In the genomic region with DNA sequence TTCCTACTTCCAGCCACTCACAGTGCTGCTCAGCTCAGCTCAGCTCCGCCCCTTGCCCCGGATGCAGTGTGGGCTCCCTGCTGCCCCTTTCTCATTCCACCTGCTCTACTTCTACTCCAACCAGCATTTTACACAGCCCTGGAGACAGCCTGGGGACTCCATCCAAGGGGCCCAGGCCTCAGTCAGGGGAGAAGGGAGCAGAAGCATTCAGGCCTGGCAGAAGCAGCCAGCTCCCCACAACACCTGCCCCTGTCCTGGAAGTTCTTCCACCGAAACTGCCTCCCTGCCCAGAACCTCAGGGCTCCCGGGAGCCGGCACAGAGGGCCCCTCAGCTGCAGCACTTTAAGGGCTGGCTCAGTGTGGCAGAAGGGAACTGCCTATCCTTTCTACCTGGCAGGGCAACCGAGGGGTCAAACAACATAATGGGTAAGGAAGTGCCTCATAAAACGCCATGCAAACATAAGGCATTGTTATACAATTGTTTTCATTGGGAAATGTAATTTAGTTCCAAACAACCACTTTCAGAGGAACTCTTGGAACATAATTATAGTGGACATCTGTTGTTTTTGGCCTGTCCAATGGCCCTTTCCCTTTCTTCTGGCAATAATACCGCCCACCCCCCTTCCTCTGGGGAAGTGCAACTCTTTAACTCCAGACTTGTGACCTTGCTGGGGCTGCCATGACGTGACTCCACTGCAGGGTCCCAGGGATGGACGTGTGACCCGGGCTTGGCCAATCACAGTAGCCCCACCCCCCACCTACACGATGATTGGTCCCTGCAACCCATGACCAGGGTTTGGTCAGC, we compare ENCODE assay signal across 15 cellular contexts.
DNase-seq lines count a peak whose midpoint lies in the region; ATAC-seq lines count a peak whose summit lies in the region.
"Had no signal": no experiment of that assay in that cellular context is flagged by ENCODE, and none has a peak within 500 bp of the region (broad histone marks: within the 10 kb centered on the region; RNA-seq: fewer than 3 reads in every experiment).

No MANE protein-coding gene starts in this region.

- H3K27ac ChIP-seq in stomach smooth muscle (ENCODE audit: low read length) = peak overlapping the region; percentile 60
- H3K27ac ChIP-seq: cardiac muscle cell, right lobe of liver had no signal

- intact Hi-C loops in activated T-helper 2 cell treated with anti-CD3 and anti-CD28 coated beads, Interferon-gamma antibody, Interleukin-2, Interleukin-4, amounts not matched to agents 10 μg/mL and 5 μg/mL and 100 μg/mL, durations not matched to agents 14 hours and 24 hours and 36 hours (cut with micrococcal nuclease) = no loop called here

- no peaks in the 10 kb centered on the region for H3K36me3 Mint-ChIP-seq in activated T-helper 2 cell treated with anti-CD3 and anti-CD28 coated beads, Interferon-gamma antibody, Interleukin-2, Interleukin-4, amounts not matched to agents 10 μg/mL and 5 μg/mL and 100 μg/mL, durations not matched to agents 14 hours and 24 hours and 36 hours (ENCODE audit: low read depth)
- no peaks in the 10 kb centered on the region for H3K36me3 Mint-ChIP-seq in activated T-cell treated with anti-CD3 and anti-CD28 coated beads, Interleukin-2, amount 50 U/mL, for 4 hours (ENCODE audit: insufficient read depth)
- H3K36me3 Mint-ChIP-seq: CD4-positive, CD25-positive, alpha-beta regulatory T cell had no signal

- peak; percentile 90 for DNase-seq in NCI-H146 treated with DMSO at 0.1 percent for 48 hours (lab: John Stamatoyannopoulos, UW; ENCODE audit: unreplicated experiment)
- peak; percentile 60 to 96 for DNase-seq in dermis microvascular lymphatic vessel endothelial cell (ENCODE audit: low read depth in 2 of 2)
- peak; percentile 82 to 91 for DNase-seq in lung microvascular endothelial cell (ENCODE audit: low read depth in 2 of 2)
- no peak for DNase-seq in activated T-helper 2 cell treated with anti-CD3 and anti-CD28 coated beads, Interferon-gamma antibody, Interleukin-2, Interleukin-4, amounts not matched to agents 10 μg/mL and 5 μg/mL and 100 μg/mL, durations not matched to agents 14 hours and 24 hours and 36 hours (ENCODE audit: low spot score)
- DNase-seq in activated T-cell treated with anti-CD3 and anti-CD28 coated beads, Interleukin-2, amount 50 U/mL, for 4 hours = no peak
- no peak for DNase-seq in amygdala (lab: John Stamatoyannopoulos, UW)
- DNase-seq: activated CD8-positive, alpha-beta T cell treated with anti-CD3 and anti-CD28 coated beads for 36 hours; activated naive CD4-positive, alpha-beta T cell treated with Interleukin-2 at 50 U/mL for 16 hours; CD4-positive, CD25-positive, alpha-beta regulatory T cell; MV-4-11; NCI-H446 treated with DMSO at 0.1 percent for 48 hours; right lobe of liver; T1000 had no signal

- peaks cover 20% of the 10 kb centered on the region for H3K27me3 Mint-ChIP-seq in activated T-helper 2 cell treated with anti-CD3 and anti-CD28 coated beads, Interferon-gamma antibody, Interleukin-2, Interleukin-4, amounts not matched to agents 10 μg/mL and 5 μg/mL and 100 μg/mL, durations not matched to agents 14 hours and 24 hours and 36 hours (ENCODE audit: low read depth)
- H3K27me3 Mint-ChIP-seq in activated T-cell treated with anti-CD3 and anti-CD28 coated beads, Interleukin-2, amount 50 U/mL, for 4 hours (ENCODE audit: low read depth) = peaks cover 8% of the 10 kb centered on the region

- no peaks in the 10 kb centered on the region for H3K27me3 ChIP-seq in stomach smooth muscle (ENCODE audit: control insufficient read depth in 1 of 2, insufficient read depth in 2 of 2, low read length in 2 of 2)
- H3K27me3 ChIP-seq: cardiac muscle cell, right lobe of liver had no signal

- H3K9me3 ChIP-seq in stomach smooth muscle (ENCODE audit: control insufficient read depth in 2 of 2, low read length in 2 of 2) = no peaks in the 10 kb centered on the region
- H3K9me3 ChIP-seq: right lobe of liver had no signal

- H3K9me3 Mint-ChIP-seq in activated T-helper 2 cell treated with anti-CD3 and anti-CD28 coated beads, Interferon-gamma antibody, Interleukin-2, Interleukin-4, amounts not matched to agents 10 μg/mL and 5 μg/mL and 100 μg/mL, durations not matched to agents 14 hours and 24 hours and 36 hours = no peaks in the 10 kb centered on the region
- H3K9me3 Mint-ChIP-seq in activated T-cell treated with anti-CD3 and anti-CD28 coated beads, Interleukin-2, amount 50 U/mL, for 4 hours = no peaks in the 10 kb centered on the region
- H3K9me3 Mint-ChIP-seq: activated CD8-positive, alpha-beta T cell treated with anti-CD3 and anti-CD28 coated beads for 36 hours had no signal

- ATAC-seq in activated T-cell treated with anti-CD3 and anti-CD28 coated beads, Interleukin-2, amount 50 U/mL, for 4 hours = no peak
- ATAC-seq: activated CD8-positive, alpha-beta T cell treated with anti-CD3 and anti-CD28 coated beads for 36 hours had no signal

- H3K27ac Mint-ChIP-seq in activated T-helper 2 cell treated with anti-CD3 and anti-CD28 coated beads, Interferon-gamma antibody, Interleukin-2, Interleukin-4, amounts not matched to agents 10 μg/mL and 5 μg/mL and 100 μg/mL, durations not matched to agents 14 hours and 24 hours and 36 hours = no peak overlapping the region
- H3K27ac Mint-ChIP-seq: activated CD8-positive, alpha-beta T cell treated with anti-CD3 and anti-CD28 coated beads for 36 hours had no signal

- peak overlapping the region in 1 of 2 donors; percentile 29 for H3K4me3 ChIP-seq in stomach smooth muscle (ENCODE audit: low read length in 2 of 2)
- H3K4me3 ChIP-seq: cardiac muscle cell, right lobe of liver had no signal

- H3K4me1 Mint-ChIP-seq in activated T-helper 2 cell treated with anti-CD3 and anti-CD28 coated beads, Interferon-gamma antibody, Interleukin-2, Interleukin-4, amounts not matched to agents 10 μg/mL and 5 μg/mL and 100 μg/mL, durations not matched to agents 14 hours and 24 hours and 36 hours (ENCODE audit: low read depth) = no peaks in the 10 kb centered on the region
- H3K4me1 Mint-ChIP-seq in activated T-cell treated with anti-CD3 and anti-CD28 coated beads, Interleukin-2, amount 50 U/mL, for 4 hours (ENCODE audit: low read depth) = no peaks in the 10 kb centered on the region

- H3K4me1 ChIP-seq in stomach smooth muscle (ENCODE audit: control insufficient read depth, insufficient read depth, low read length) = peaks cover 19% of the 10 kb centered on the region

- no peak overlapping the region for H3K9ac ChIP-seq in stomach smooth muscle (ENCODE audit: low read length in 2 of 2)

- H3K36me3 ChIP-seq in stomach smooth muscle (ENCODE audit: control insufficient read depth in 2 of 2, insufficient read depth in 2 of 2, low read length in 2 of 2) = no peaks in the 10 kb centered on the region
- H3K36me3 ChIP-seq: cardiac muscle cell, right lobe of liver had no signal

- H3K4me3 Mint-ChIP-seq in activated T-helper 2 cell treated with anti-CD3 and anti-CD28 coated beads, Interferon-gamma antibody, Interleukin-2, Interleukin-4, amounts not matched to agents 10 μg/mL and 5 μg/mL and 100 μg/mL, durations not matched to agents 14 hours and 24 hours and 36 hours (ENCODE audit: low read depth) = no peak overlapping the region
- no peak overlapping the region for H3K4me3 Mint-ChIP-seq in activated T-cell treated with anti-CD3 and anti-CD28 coated beads, Interleukin-2, amount 50 U/mL, for 4 hours
- H3K4me3 Mint-ChIP-seq: activated CD8-positive, alpha-beta T cell treated with anti-CD3 and anti-CD28 coated beads for 36 hours; CD4-positive, CD25-positive, alpha-beta regulatory T cell had no signal

Comparison
In these comparisons a context has a peak if more than half of its experiments do, and no peak if none do; other contexts are left out.
1. DNase-seq: peak in NCI-H146 treated with DMSO at 0.1 percent for 48 hours (single experiment), dermis microvascular lymphatic vessel endothelial cell (2 of 2) and lung microvascular endothelial cell (2 of 2); none in activated T-helper 2 cell treated with anti-CD3 and anti-CD28 coated beads, Interferon-gamma antibody, Interleukin-2, Interleukin-4, amounts not matched to agents 10 μg/mL and 5 μg/mL and 100 μg/mL, durations not matched to agents 14 hours and 24 hours and 36 hours (single experiment), activated T-cell treated with anti-CD3 and anti-CD28 coated beads, Interleukin-2, amount 50 U/mL, for 4 hours (single experiment) and amygdala (0 of 56).